ENCODE assay signal across 1 cellular context in genomic region chr19:55508120-55508519, GRCh38.
TF ChIP-seq lines count a peak whose summit lies in the region.

No MANE protein-coding gene starts in this region.

TF ChIP-seq in IMR-90, 13 proteins besides CTCF, POLR2A, EP300 and RAD21:
- TF ChIP-seq MXI1 (IDR thresholded peaks at IDR 0.05; ENCODE audit: borderline replicate concordance, low read depth, low read length) (no peak), CEBPB (IDR thresholded peaks at IDR 0.05; ENCODE audit: low read depth, low read length) (no peak), BHLHE40 (IDR thresholded peaks at IDR 0.05; ENCODE audit: low read depth, low read length) (no peak), FOS (IDR thresholded peaks at IDR 0.05; ENCODE audit: low read depth, low read length) (no peak), CHD1 (IDR thresholded peaks at IDR 0.05; ENCODE audit: low read depth, low read length) (no peak), RCOR1 (IDR thresholded peaks at IDR 0.05; ENCODE audit: insufficient replicate concordance, low read length) (no peak), SMC3 (IDR thresholded peaks at IDR 0.05; ENCODE audit: low read depth, low read length) (no peak), MAZ (IDR thresholded peaks at IDR 0.05; ENCODE audit: borderline replicate concordance, low read depth, low read length) (no peak), NFE2L2 (IDR thresholded peaks at IDR 0.05; ENCODE audit: low read depth, low read length) (no peak), USF2 (IDR thresholded peaks at IDR 0.05; ENCODE audit: low read depth, low read length) (no peak), MAFK (IDR thresholded peaks at IDR 0.05; ENCODE audit: low read depth, low read length) (no peak), RFX5 (IDR thresholded peaks at IDR 0.05; ENCODE audit: low read depth, low read length) (no peak)
- TF ChIP-seq, protein P1, sequence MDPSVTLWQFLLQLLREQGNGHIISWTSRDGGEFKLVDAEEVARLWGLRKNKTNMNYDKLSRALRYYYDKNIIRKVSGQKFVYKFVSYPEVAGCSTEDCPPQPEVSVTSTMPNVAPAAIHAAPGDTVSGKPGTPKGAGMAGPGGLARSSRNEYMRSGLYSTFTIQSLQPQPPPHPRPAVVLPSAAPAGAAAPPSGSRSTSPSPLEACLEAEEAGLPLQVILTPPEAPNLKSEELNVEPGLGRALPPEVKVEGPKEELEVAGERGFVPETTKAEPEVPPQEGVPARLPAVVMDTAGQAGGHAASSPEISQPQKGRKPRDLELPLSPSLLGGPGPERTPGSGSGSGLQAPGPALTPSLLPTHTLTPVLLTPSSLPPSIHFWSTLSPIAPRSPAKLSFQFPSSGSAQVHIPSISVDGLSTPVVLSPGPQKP (IDR thresholded peaks at IDR 0.05; ENCODE audit: borderline replicate concordance, low read depth, low read length): no peak
TF ChIP-seq in IMR-90: peak in this region for 0.
